13 cellular contexts compared by ENCODE assay signal in genomic region chr7:47940482-47941001, GRCh38. TPM values are rescaled to one million over a fixed set of nuclear protein-coding genes. Genes with fewer than 3 reads are reported as not detected.
A peak's percentile ranks its signal among the peaks of the same experiment; 100 is the strongest.
DNase-seq lines count a peak whose midpoint lies in the region; ATAC-seq and TF ChIP-seq lines count a peak whose summit lies in the region.
"Had no signal": no experiment of that assay in that cellular context is flagged by ENCODE, and none has a peak within 500 bp of the region (broad histone marks: within the 10 kb centered on the region; RNA-seq: fewer than 3 reads in every experiment).

No MANE protein-coding gene starts in this region.

- peak overlapping the region; percentile 68 for H3K27ac ChIP-seq in IMR-90 (ENCODE audit: insufficient read depth, low read length)
- peak overlapping the region in 1 of 3 donors; percentile 71 for H3K27ac ChIP-seq in right lobe of liver
- H3K27ac ChIP-seq in suprapubic skin: peak overlapping the region; percentile 92

- H3K4me1 Mint-ChIP-seq in endothelial cell (ENCODE audit: unreplicated experiment): peaks cover 44% of the 10 kb centered on the region
- peaks cover 31% of the 10 kb centered on the region for H3K4me1 Mint-ChIP-seq in activated CD4-positive, alpha-beta memory T cell treated with anti-CD3 and anti-CD28 coated beads, Interleukin-2, amount 10 ng/mL, durations not matched to agents 7 days and 5 days

- H3K4me1 ChIP-seq in IMR-90 (ENCODE audit: control insufficient read depth, insufficient read depth, low read length) (peaks cover 17% of the 10 kb centered on the region), right lobe of liver (no peaks in the 10 kb centered on the region), suprapubic skin (peaks cover 7% of the 10 kb centered on the region)

- peak overlapping the region; percentile 86 for H2AFZ ChIP-seq in IMR-90 (replicated peaks; ENCODE audit: low read length, poor library complexity)

- peak overlapping the region; percentile 94 for H2AK5ac ChIP-seq in IMR-90 (ENCODE audit: low read depth, low read length)

- peaks cover 4% of the 10 kb centered on the region for H3K27me3 Mint-ChIP-seq in endothelial cell (ENCODE audit: unreplicated experiment)
- H3K27me3 Mint-ChIP-seq in activated CD4-positive, alpha-beta memory T cell treated with anti-CD3 and anti-CD28 coated beads, Interleukin-2, amount 10 ng/mL, durations not matched to agents 7 days and 5 days: peaks cover 2% of the 10 kb centered on the region

- peak overlapping the region; percentile 95 for H2BK120ac ChIP-seq in IMR-90 (ENCODE audit: low read depth, low read length)

- peaks cover 4% of the 10 kb centered on the region for H3K36me3 Mint-ChIP-seq in endothelial cell (ENCODE audit: low read depth, unreplicated experiment)
- H3K36me3 Mint-ChIP-seq in activated CD4-positive, alpha-beta memory T cell treated with anti-CD3 and anti-CD28 coated beads, Interleukin-2, amount 10 ng/mL, durations not matched to agents 7 days and 5 days (ENCODE audit: low read depth): no peaks in the 10 kb centered on the region

- H3K56ac ChIP-seq in IMR-90 (ENCODE audit: extremely low read depth, insufficient read depth, low read length): peak overlapping the region; percentile 58; the same call in 1 of the 2 replicates

- CTCF ChIA-PET in IMR-90 (lab: Yijun Ruan, JAX): no interaction called here
- CTCF ChIA-PET in activated CD4-positive, alpha-beta memory T cell treated with anti-CD3 and anti-CD28 coated beads, Interleukin-2, amount 10 ng/mL, durations not matched to agents 7 days and 5 days (lab: Charles Lee): interaction anchor here (1.4 kb wide), 1 partner anchor 215 kb away, joined by 3 read pairs; no protein-coding TSS in a partner anchor

- TF ChIP-seq RAD21 in IMR-90 (IDR thresholded peaks at IDR 0.05; ENCODE audit: low read length): no peak

- H3K4me2 ChIP-seq in IMR-90 (ENCODE audit: low read depth, low read length): no peak overlapping the region

- intact Hi-C loops in IMR-90 (cut with micrococcal nuclease) (loop anchor here (1.0 to 10.0 kb wide), 3 partner anchors 335 to 676 kb away; partner anchors contain the start of gene TNS3), right lobe of liver (cut with DNase I) (no loop called here)

- peak overlapping the region; percentile 54 for H3K18ac ChIP-seq in IMR-90 (ENCODE audit: low read depth, low read length)

- H2BK20ac ChIP-seq in IMR-90 (ENCODE audit: low read depth, low read length): peak overlapping the region; percentile 95

- TF ChIP-seq POLR2A in IMR-90 (IDR thresholded peaks at IDR 0.05; ENCODE audit: low read depth, low read length) (no peak), right lobe of liver (IDR thresholded peaks at IDR 0.05) (no peak), suprapubic skin (IDR thresholded peaks at IDR 0.05) (no peak)

- H3K9me3 Mint-ChIP-seq in endothelial cell (ENCODE audit: unreplicated experiment): no peaks in the 10 kb centered on the region
- no peaks in the 10 kb centered on the region for H3K9me3 Mint-ChIP-seq in activated CD4-positive, alpha-beta memory T cell treated with anti-CD3 and anti-CD28 coated beads, Interleukin-2, amount 10 ng/mL, durations not matched to agents 7 days and 5 days
- H3K9me3 Mint-ChIP-seq: T-helper 1 cell treated with Interleukin-12 subunit alpha and Interleukin-12 subunit beta and Interleukin-4 antibody, amounts not matched to agents 30 μg/mL and 1 μg/mL, for 36 hours had no signal

- H2BK5ac ChIP-seq in IMR-90 (ENCODE audit: low read depth, low read length, poor library complexity, severe bottlenecking): peak overlapping the region; percentile 94

- no TSS peak for BruUV-seq in IMR-90 (replicated peaks; lab: Mats Ljungman, UMichigan)

- H3K79me1 ChIP-seq in IMR-90 (ENCODE audit: low read depth in 1 of 2, low read length in 2 of 2): peaks cover 0 to 7% of the 10 kb centered on the region in 2 experiments; a peak in 1 of 4 replicates

- no peak overlapping the region for H3K9ac ChIP-seq in IMR-90 (ENCODE audit: low read depth, low read length)

- H3K4ac ChIP-seq in IMR-90 (ENCODE audit: low read depth, low read length): peak overlapping the region; percentile 97

- H3K14ac ChIP-seq in IMR-90 (replicated peaks; ENCODE audit: low read depth, low read length): peak overlapping the region; percentile 80

- DNase-seq in IMR-90 (peak; percentile 77), endothelial cell (ENCODE audit: low spot score) (no peak), right lobe of liver (no peak), suprapubic skin (ENCODE audit: low spot score in 2 of 2) (peak in 1 of 2 donors; percentile 76), HuH-7.5 (ENCODE audit: low spot score) (no peak), NCI-H2081 (lab: John Stamatoyannopoulos, UW) (no peak), SKM-1 treated with dmso at 0.1 percent for 144 hours (lab: John Stamatoyannopoulos, UW; ENCODE audit: unreplicated experiment) (no peak)
- no peak for DNase-seq in activated CD4-positive, alpha-beta memory T cell treated with anti-CD3 and anti-CD28 coated beads, Interleukin-2, amount 10 ng/mL, durations not matched to agents 7 days and 5 days
- DNase-seq: activated CD8-positive, alpha-beta memory T cell treated with anti-CD3 and anti-CD28 coated beads, Interleukin-2, amount 50 U/mL, for 48 hours; cerebellar nuclear complex; retina had no signal

- H3K36me3 ChIP-seq in IMR-90 (ENCODE audit: control insufficient read depth, insufficient read depth, low read length) (no peaks in the 10 kb centered on the region), right lobe of liver (no peaks in the 10 kb centered on the region), suprapubic skin (no peaks in the 10 kb centered on the region)

- H3K27me3 ChIP-seq in IMR-90 (ENCODE audit: control insufficient read depth, insufficient read depth, low read length): no peaks in the 10 kb centered on the region
- no peaks in the 10 kb centered on the region for H3K27me3 ChIP-seq in right lobe of liver
- H3K27me3 ChIP-seq in suprapubic skin: no peaks in the 10 kb centered on the region

- peak overlapping the region; percentile 97 for H4K91ac ChIP-seq in IMR-90 (ENCODE audit: insufficient read depth, low read depth, low read length)

- POLR2A ChIA-PET in IMR-90 (lab: Charles Lee; ENCODE audit: unreplicated experiment): no interaction called here
- POLR2A ChIA-PET in activated CD4-positive, alpha-beta memory T cell treated with anti-CD3 and anti-CD28 coated beads, Interleukin-2, amount 10 ng/mL, durations not matched to agents 7 days and 5 days (lab: Charles Lee): no interaction called here

- peak overlapping the region; percentile 64 for H3K23ac ChIP-seq in IMR-90 (ENCODE audit: low read depth, low read length)

- ATAC-seq in IMR-90 (ENCODE audit: low read depth): peak; percentile 71
- ATAC-seq in right lobe of liver: peak; percentile 11 to 50 (median 37)

- TF ChIP-seq CTCF in IMR-90 (conservative IDR thresholded peaks at IDR 0.05; ENCODE audit: low read depth, low read length) (no peak), endothelial cell (IDR thresholded peaks at IDR 0.05; ENCODE audit: unreplicated experiment) (no peak), right lobe of liver (IDR thresholded peaks at IDR 0.05) (no peak), suprapubic skin (IDR thresholded peaks at IDR 0.05) (no peak)

- H2AK9ac ChIP-seq in IMR-90 (replicated peaks; ENCODE audit: low read depth, low read length, poor library complexity): peak overlapping the region; percentile 31

- H4K20me1 ChIP-seq in IMR-90 (ENCODE audit: insufficient read depth, low read length): no peaks in the 10 kb centered on the region

- H2BK15ac ChIP-seq in IMR-90 (ENCODE audit: low read depth, low read length): peak overlapping the region; percentile 96; the same call in 2 of the 3 replicates

- no peak for TF ChIP-seq EP300 in suprapubic skin (IDR thresholded peaks at IDR 0.05)

- H4K5ac ChIP-seq in IMR-90 (ENCODE audit: low read depth, low read length): peak overlapping the region; percentile 40; the same call in 1 of the 2 replicates

- H3K9me1 ChIP-seq in IMR-90 (ENCODE audit: insufficient read depth, low read length): peaks cover 21% of the 10 kb centered on the region

- H3K4me3 Mint-ChIP-seq in endothelial cell (ENCODE audit: unreplicated experiment): no peak overlapping the region
- H3K4me3 Mint-ChIP-seq in activated CD4-positive, alpha-beta memory T cell treated with anti-CD3 and anti-CD28 coated beads, Interleukin-2, amount 10 ng/mL, durations not matched to agents 7 days and 5 days: no peak overlapping the region
- H3K4me3 Mint-ChIP-seq: T-helper 1 cell treated with Interleukin-12 subunit alpha and Interleukin-12 subunit beta and Interleukin-4 antibody, amounts not matched to agents 30 μg/mL and 1 μg/mL, for 36 hours had no signal

- in situ Hi-C loops in IMR-90 (cut with MboI; ENCODE audit: low sequenced_read_pairs): loop anchor here (10.0 kb wide), 2 partner anchors 506 to 676 kb away; no protein-coding TSS in a partner anchor

- peak overlapping the region; percentile 53 to 92 for H4K8ac ChIP-seq in IMR-90 (ENCODE audit: low read depth in 2 of 2, low read length in 2 of 2)

- dilution Hi-C loops in IMR-90 (cut with HindIII; ENCODE audit: low sequenced_read_pairs, unreplicated experiment): no loop called here

- H3K4me3 ChIP-seq in IMR-90 (ENCODE audit: insufficient read depth, low read depth, low read length): no peak overlapping the region
- no peak overlapping the region for H3K4me3 ChIP-seq in right lobe of liver
- no peak overlapping the region for H3K4me3 ChIP-seq in suprapubic skin

- no peaks in the 10 kb centered on the region for H3K9me3 ChIP-seq in IMR-90 (ENCODE audit: control insufficient read depth, insufficient read depth, low read length)
- H3K9me3 ChIP-seq in right lobe of liver: no peaks in the 10 kb centered on the region
- H3K9me3 ChIP-seq in suprapubic skin: no peaks in the 10 kb centered on the region

- peak overlapping the region; percentile 67 for H3K27ac Mint-ChIP-seq in endothelial cell (ENCODE audit: unreplicated experiment)
- H3K27ac Mint-ChIP-seq in activated CD4-positive, alpha-beta memory T cell treated with anti-CD3 and anti-CD28 coated beads, Interleukin-2, amount 10 ng/mL, durations not matched to agents 7 days and 5 days: no peak overlapping the region
- H3K27ac Mint-ChIP-seq: T-helper 1 cell treated with Interleukin-12 subunit alpha and Interleukin-12 subunit beta and Interleukin-4 antibody, amounts not matched to agents 30 μg/mL and 1 μg/mL, for 36 hours had no signal

- WGBS in IMR-90 (ENCODE audit: extremely low coverage in 2 of 2, insufficient read length in 1 of 2), 2 experiments: 60% methylated on average over 1 of the region's 10 CpGs; no CpG with 5 or more reads in 1 of the 2 experiments
- WGBS in right lobe of liver (ENCODE audit: insufficient coverage, low coverage, low lambda C conversion rate, missing lambda C conversion rate): 58% methylated on average over 4 of the region's 10 CpGs
- 52% methylated on average over 8 of the region's 10 CpGs for WGBS in suprapubic skin

RNA-seq across cellular contexts. Expression of gene PKD1L1, which starts 7.7 kb away (rescaled TPM):
- total RNA-seq in IMR-90 (2012; rRNA removed) (under 0.01 TPM in 2 replicates), endothelial cell (ENCODE audit: unreplicated experiment) (4.8 TPM), right lobe of liver (1 to 10 TPM in 1 of 6 experiments, under 1 TPM in 4, not detected in 1; 0.13 to 1.4 (median 0.51) TPM), suprapubic skin (1 to 10 TPM in 1 of 4 donors, under 1 TPM in 1, not detected in 2; 0.11 to 2.6 TPM)
- polyA plus RNA-seq in IMR-90 (2012; rRNA removed): 0.03 and 0.15 TPM in 2 replicates
- polyA plus RNA-seq in IMR-90 (2012; cell fraction: cytosol; rRNA removed): 0.10 TPM in 1 of 2 replicates, not detected in the other
- polyA plus RNA-seq in IMR-90 (2012; cell fraction: nucleus; rRNA removed; ENCODE audit: low replicate concordance): 0.05 and 0.27 TPM in 2 replicates
- under 1 TPM; 0.05 to 0.48 TPM for total RNA-seq in activated CD4-positive, alpha-beta memory T cell treated with anti-CD3 and anti-CD28 coated beads, Interleukin-2, amount 10 ng/mL, durations not matched to agents 7 days and 5 days
- total RNA-seq: HT-29 had no signal

RNA-seq across cellular contexts. Expression of gene HUS1, which starts 38.9 kb away (rescaled TPM):
- total RNA-seq in IMR-90 (2012; rRNA removed) (18.3 and 31.9 TPM in 2 replicates), endothelial cell (ENCODE audit: unreplicated experiment) (27.4 TPM), right lobe of liver (10 to 100 TPM; 16.1 to 40.5 (median 25.5) TPM), suprapubic skin (10 to 100 TPM; 14.4 to 56.2 (median 21.5) TPM)
- 12.7 and 16.2 TPM in 2 replicates for polyA plus RNA-seq in IMR-90 (2012; rRNA removed)
- polyA plus RNA-seq in IMR-90 (2012; cell fraction: cytosol; rRNA removed): 5.2 TPM in 2 replicates
- polyA plus RNA-seq in IMR-90 (2012; cell fraction: nucleus; rRNA removed; ENCODE audit: low replicate concordance): 5.6 and 24.4 TPM in 2 replicates
- 10 to 100 TPM; 34.1 to 35.0 TPM for total RNA-seq in activated CD4-positive, alpha-beta memory T cell treated with anti-CD3 and anti-CD28 coated beads, Interleukin-2, amount 10 ng/mL, durations not matched to agents 7 days and 5 days
